22 cellular contexts compared by ENCODE assay signal in genomic region chr19:23287620-23288019, GRCh38.
"Had no signal": no experiment of that assay in that cellular context is flagged by ENCODE, and none has a peak within 500 bp of the region (broad histone marks: within the 10 kb centered on the region; RNA-seq: fewer than 3 reads in every experiment).

No MANE protein-coding gene starts in this region.

- H3K9me3 ChIP-seq: neutrophil, ovary, prostate gland, thoracic aorta, vagina had no signal

- H3K4me1 Mint-ChIP-seq: activated CD4-positive, alpha-beta T cell treated with anti-CD3 and anti-CD28 coated beads for 36 hours; brain had no signal

- H3K4me3 Mint-ChIP-seq: activated B cell treated with CpG ODN at 0.5 μM for 24 hours; activated CD4-positive, alpha-beta T cell treated with anti-CD3 and anti-CD28 coated beads for 36 hours; activated T-cell treated with anti-CD3 and anti-CD28 coated beads, Interleukin-2, amount 50 U/mL, for 24 hours; activated T-helper 17 cell treated with anti-CD3 and anti-CD28 coated beads, Interleukin-2, amount 50 U/mL, for 72 hours; brain; natural killer cell treated with Interleukin-12 subunit alpha and Interleukin-12 subunit beta and Interleukin-15 and Interleukin-18, amount 100 ng/mL, for 72 hours; type B pancreatic cell had no signal

- H3K4me3 ChIP-seq: ovary, prostate gland, spleen, thoracic aorta, vagina had no signal

- H3K27ac Mint-ChIP-seq: activated B cell treated with CpG ODN at 0.5 μM for 24 hours; activated CD4-positive, alpha-beta T cell treated with anti-CD3 and anti-CD28 coated beads for 36 hours; activated naive CD4-positive, alpha-beta T cell treated with anti-CD3 and anti-CD28 coated beads, Interleukin-2, amount 50 U/mL, for 72 hours; activated T-cell treated with anti-CD3 and anti-CD28 coated beads, Interleukin-2, amount 50 U/mL, for 24 hours; activated T-helper 17 cell treated with anti-CD3 and anti-CD28 coated beads, Interleukin-2, amount 50 U/mL, for 72 hours; brain; natural killer cell treated with Interleukin-12 subunit alpha and Interleukin-12 subunit beta and Interleukin-15 and Interleukin-18, amount 100 ng/mL, for 72 hours; type B pancreatic cell had no signal

- H3K36me3 ChIP-seq: neutrophil, ovary, prostate gland, spleen, thoracic aorta, vagina had no signal

- H3K4me1 ChIP-seq: prostate gland, vagina had no signal

- ATAC-seq: activated CD4-positive, alpha-beta T cell treated with anti-CD3 and anti-CD28 coated beads for 36 hours; activated T-helper 17 cell treated with anti-CD3 and anti-CD28 coated beads, Interleukin-2, amount 50 U/mL, for 72 hours; left ventricle myocardium superior; natural killer cell treated with Interleukin-12 subunit alpha and Interleukin-12 subunit beta and Interleukin-15 and Interleukin-18, amount 100 ng/mL, for 72 hours had no signal

- H3K27ac ChIP-seq: neutrophil, ovary, prostate gland, spleen, thoracic aorta, vagina had no signal

- H3K36me3 Mint-ChIP-seq: brain had no signal

- H3K27me3 Mint-ChIP-seq: activated B cell treated with CpG ODN at 0.5 μM for 24 hours; activated T-cell treated with anti-CD3 and anti-CD28 coated beads, Interleukin-2, amount 50 U/mL, for 24 hours; activated T-helper 17 cell treated with anti-CD3 and anti-CD28 coated beads, Interleukin-2, amount 50 U/mL, for 72 hours; brain; type B pancreatic cell had no signal

- DNase-seq: activated B cell treated with CpG ODN at 0.5 μM for 24 hours; activated CD4-positive, alpha-beta T cell treated with anti-CD3 and anti-CD28 coated beads for 36 hours; activated CD4-positive, alpha-beta T cell treated with anti-CD3 and anti-CD28 coated beads, Interleukin-2, amount 50 U/mL, for 4 hours; activated CD8-positive, alpha-beta memory T cell treated with anti-CD3 and anti-CD28 coated beads for 24 hours; activated CD8-positive, alpha-beta memory T cell treated with anti-CD3 and anti-CD28 coated beads, Interleukin-2, amount 50 U/mL, for 4 hours; activated T-cell treated with anti-CD3 and anti-CD28 coated beads, Interleukin-2, amount 50 U/mL, for 24 hours; aorta; foreskin fibroblast; left ventricle myocardium superior; ovary; spleen; stimulated activated CD4-positive, alpha-beta T cell treated with anti-CD3 and anti-CD28 coated beads, Interleukin-4, amount 100 ng/mL, for 1 hour; stimulated activated naive CD4-positive, alpha-beta T cell treated with Interleukin-2 at 50 U/mL for 16 hours had no signal
